In genomic region chr2:47403829-47404228, GRCh38 we compare ENCODE assay signal across 8 cellular contexts. TPM values are rescaled to one million over a fixed set of nuclear protein-coding genes. Genes with fewer than 3 reads are reported as not detected.
DNase-seq lines count a peak whose midpoint lies in the region; ATAC-seq and TF ChIP-seq lines count a peak whose summit lies in the region.

No MANE protein-coding gene starts in this region.

- no peaks in the 10 kb centered on the region for H3K36me3 ChIP-seq in CD8-positive, alpha-beta T cell (ENCODE audit: insufficient read depth, low read length)
- no peaks in the 10 kb centered on the region for H3K36me3 ChIP-seq in left lung
- H3K36me3 ChIP-seq in tibial nerve = peaks cover 0 to 9% (median 0%) of the 10 kb centered on the region in 3 donors

- intact Hi-C loops in CD8-positive, alpha-beta T cell (cut with DNase I, micrococcal nuclease) = loop anchor here (1.0 to 10.0 kb wide), 6 partner anchors 378 to 1839 kb away; partner anchors contain the start of genes FBXO11 (in 1 of the 2), MCFD2 (in 1 of the 2) and MSH6 (in 1 of the 2)
- intact Hi-C loops in left lung (cut with DNase I) = no loop called here

- no peak for ATAC-seq in CD8-positive, alpha-beta T cell
- ATAC-seq in left lung = peak; percentile 21
- ATAC-seq in HG02981 (IDR thresholded peaks at IDR 0.05; ENCODE audit: unreplicated experiment) = no peak
- ATAC-seq in GM21381 (IDR thresholded peaks at IDR 0.05; ENCODE audit: unreplicated experiment) = no peak

- H3K9me3 ChIP-seq in CD8-positive, alpha-beta T cell (ENCODE audit: low read length) = no peaks in the 10 kb centered on the region
- H3K9me3 ChIP-seq in left lung (no peaks in the 10 kb centered on the region), tibial nerve (no peaks in the 10 kb centered on the region)

- POLR2A ChIA-PET in CD8-positive, alpha-beta T cell (lab: Charles Lee) = no interaction called here

- H3K27me3 ChIP-seq in CD8-positive, alpha-beta T cell (ENCODE audit: insufficient read depth, low read length) = no peaks in the 10 kb centered on the region
- no peaks in the 10 kb centered on the region for H3K27me3 ChIP-seq in HL-60 (ENCODE audit: insufficient read depth, poor library complexity, severe bottlenecking)
- H3K27me3 ChIP-seq in left lung = no peaks in the 10 kb centered on the region
- H3K27me3 ChIP-seq in tibial nerve = no peaks in the 10 kb centered on the region

- peaks cover 44% of the 10 kb centered on the region for H3K4me1 Mint-ChIP-seq in CD8-positive, alpha-beta T cell (ENCODE audit: low read depth)

- no peak for TF ChIP-seq POLR2A in tibial nerve (IDR thresholded peaks at IDR 0.05)

- in situ Hi-C loops in astrocyte of the cerebellum (cut with HindIII; ENCODE audit: low sequenced_read_pairs) = no loop called here

- TF ChIP-seq EP300 in tibial nerve (IDR thresholded peaks at IDR 0.05) = no peak

- 8% methylated on average over 14 of the region's 14 CpGs for WGBS in tibial nerve, 2 donors

- H3K27ac ChIP-seq in CD8-positive, alpha-beta T cell (ENCODE audit: low read depth, low read length) = no peak overlapping the region
- H3K27ac ChIP-seq in HL-60 (replicated peaks) (peak overlapping the region; percentile 97), left lung (no peak overlapping the region), tibial nerve (peak overlapping the region in 2 of 4 donors; percentile 76 to 79)

- CTCF ChIA-PET in CD8-positive, alpha-beta T cell (lab: Charles Lee) = interaction anchor here (0.6 kb wide), 1 partner anchor 49 kb away, joined by 3 read pairs; no protein-coding TSS in a partner anchor

- peaks cover 15% of the 10 kb centered on the region for H3K4me1 ChIP-seq in CD8-positive, alpha-beta T cell (ENCODE audit: insufficient read depth, low read length)
- H3K4me1 ChIP-seq in left lung (peaks cover 8 to 19% of the 10 kb centered on the region in 2 donors), tibial nerve (peaks cover 0 to 22% (median 9%) of the 10 kb centered on the region in 4 donors)

- peaks cover 4% of the 10 kb centered on the region for H3K9me3 Mint-ChIP-seq in CD8-positive, alpha-beta T cell

- H3K36me3 Mint-ChIP-seq in CD8-positive, alpha-beta T cell = peaks cover 26% of the 10 kb centered on the region

- no peak for DNase-seq in CD8-positive, alpha-beta T cell
- DNase-seq in HL-60 (ENCODE audit: low read depth in 1 of 2, low spot score in 1 of 2) (no peak), astrocyte of the cerebellum (ENCODE audit: low read depth) (no peak), left lung (no peak), tibial nerve (ENCODE audit: low spot score in 2 of 2) (no peak), NOMO-1 treated with dmso at 0.1 percent for 144 hours (lab: John Stamatoyannopoulos, UW; ENCODE audit: unreplicated experiment) (no peak)

- H3K4me3 Mint-ChIP-seq in CD8-positive, alpha-beta T cell = peak overlapping the region; percentile 98

- H3K27ac Mint-ChIP-seq in CD8-positive, alpha-beta T cell = peak overlapping the region; percentile 94

- TF ChIP-seq CTCF in CD8-positive, alpha-beta T cell (IDR thresholded peaks at IDR 0.05) = no peak
- TF ChIP-seq CTCF in HL-60 (IDR thresholded peaks at IDR 0.05; ENCODE audit: insufficient read depth, low read length) (no peak), astrocyte of the cerebellum (IDR thresholded peaks at IDR 0.05; ENCODE audit: low read depth, low read length, missing control alignments) (no peak), left lung (IDR thresholded peaks at IDR 0.05) (no peak), tibial nerve (IDR thresholded peaks at IDR 0.05) (no peak)

- peak overlapping the region; percentile 81 for H3K4me3 ChIP-seq in CD8-positive, alpha-beta T cell (ENCODE audit: low read depth, low read length)
- H3K4me3 ChIP-seq in HL-60 (replicated peaks; ENCODE audit: insufficient read depth, low read length) = peak overlapping the region; percentile 86
- H3K4me3 ChIP-seq in astrocyte of the cerebellum (ENCODE audit: low read depth, low read length) = peak overlapping the region; percentile 83
- H3K4me3 ChIP-seq in left lung = peak overlapping the region; percentile 96 to 98
- H3K4me3 ChIP-seq in tibial nerve = peak overlapping the region; percentile 67 to 87 (median 76)

- H3K27me3 Mint-ChIP-seq in CD8-positive, alpha-beta T cell (ENCODE audit: low read depth) = no peaks in the 10 kb centered on the region

RNA-seq across cellular contexts. Expression of gene MSH2, which starts 0.9 kb away (rescaled TPM):
- 1 to 10 TPM; 5.6 to 8.8 TPM for total RNA-seq in CD8-positive, alpha-beta T cell
- total RNA-seq in left lung = 10 to 100 TPM; 16.2 to 19.5 TPM
- 10 to 100 TPM in 3 of 4 donors, 1 to 10 TPM in 1; 8.2 to 15.3 (median 14.2) TPM for total RNA-seq in tibial nerve

RNA-seq across cellular contexts. Expression of gene EPCAM, which starts 34.7 kb away (rescaled TPM):
- not detected for total RNA-seq in CD8-positive, alpha-beta T cell
- total RNA-seq in left lung (100 to 1,000 TPM; 135 to 201 TPM), tibial nerve (under 1 TPM in 2 of 4 donors, not detected in 2; 0.42 to 0.66 TPM)

Comparison
In these comparisons a context has a peak if more than half of its experiments do, and no peak if none do; other contexts are left out.
1. RNA of gene EPCAM, which starts 34.7 kb away (total RNA-seq): 135 to 201 TPM in left lung; 0.42 to 0.66 TPM in tibial nerve and not detected in CD8-positive, alpha-beta T cell; every median in the first group is over 10 times any median in the second.
2. intact Hi-C loops: an anchor here in CD8-positive, alpha-beta T cell (1.0 to 10.0 kb wide); none called in left lung.
3. Peak in every context shown above with its lines, with median percentiles within 50 percentile points of each other: H3K4me3 ChIP-seq.